In the genomic region with DNA sequence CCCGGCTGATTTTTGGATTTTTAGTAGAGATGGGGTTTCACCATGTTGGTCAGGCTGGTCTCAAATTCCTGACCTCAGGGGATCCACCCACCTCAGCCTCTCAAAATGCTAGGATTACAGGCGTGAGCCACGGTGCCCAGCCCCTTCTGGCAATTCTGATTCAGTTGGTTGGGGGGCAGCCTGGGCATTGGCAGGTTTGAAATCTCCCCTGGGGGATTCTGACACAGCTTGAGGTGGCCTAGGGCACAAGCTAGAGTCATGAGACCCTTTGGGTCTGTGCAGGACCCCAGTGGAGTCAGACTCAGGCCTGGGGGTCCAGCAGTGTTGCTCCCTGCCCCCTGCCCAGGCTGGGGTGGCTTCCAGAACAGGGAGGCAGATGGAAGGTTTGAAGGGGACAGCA, we compare ENCODE assay signal across 18 cellular contexts.
"Had no signal": no experiment of that assay in that cellular context is flagged by ENCODE, and none has a peak within 500 bp of the region (broad histone marks: within the 10 kb centered on the region; RNA-seq: fewer than 3 reads in every experiment).

No MANE protein-coding gene starts in this region.

- H3K27me3 ChIP-seq: breast epithelium, right lobe of liver, tibial nerve had no signal

- H3K9ac ChIP-seq: parathyroid adenoma had no signal

- H3K9me3 ChIP-seq: breast epithelium, right lobe of liver, tibial nerve had no signal

- H3K4me3 ChIP-seq: breast epithelium, lung, right lobe of liver, tibial nerve had no signal

- H3K4me1 ChIP-seq: breast epithelium, parathyroid adenoma, right lobe of liver, tibial nerve had no signal

- H2AFZ ChIP-seq: parathyroid adenoma had no signal

- ATAC-seq: activated CD4-positive, alpha-beta T cell treated with anti-CD3 and anti-CD28 coated beads for 36 hours; activated naive CD4-positive, alpha-beta T cell treated with anti-CD3 and anti-CD28 coated beads, Interleukin-2, amount 50 U/mL, for 72 hours; activated T-helper 17 cell treated with anti-CD3 and anti-CD28 coated beads, Interleukin-2, amount 50 U/mL, for 72 hours; naive thymus-derived CD4-positive, alpha-beta T cell; right lobe of liver; stimulated activated effector memory CD8-positive, alpha-beta T cell treated with anti-CD3 and anti-CD28 coated beads, Interleukin-12 subunit alpha, Interleukin-12 subunit beta, amount 100 ng/mL, for 72 hours; stimulated activated naive CD8-positive, alpha-beta T cell treated with anti-CD3 and anti-CD28 coated beads, Interleukin-15, amount 100 ng/mL, for 72 hours had no signal

- H3K79me2 ChIP-seq: parathyroid adenoma had no signal

- H3K36me3 ChIP-seq: breast epithelium, right lobe of liver, tibial nerve had no signal

- H3K27ac ChIP-seq: breast epithelium, parathyroid adenoma, right lobe of liver, tibial nerve, VCaP had no signal

- DNase-seq: activated CD4-positive, alpha-beta T cell treated with anti-CD3 and anti-CD28 coated beads for 36 hours; activated CD4-positive, alpha-beta T cell treated with anti-CD3 and anti-CD28 coated beads, Interleukin-2, amount 50 U/mL, for 48 hours; effector CD4-positive, alpha-beta T cell; erythroblast; foreskin fibroblast; naive thymus-derived CD4-positive, alpha-beta T cell; small intestine; stimulated activated CD4-positive, alpha-beta T cell treated with anti-CD3 and anti-CD28 coated beads, Interleukin-2, amount 100 ng/mL, for 24 hours; stimulated activated naive CD8-positive, alpha-beta T cell treated with anti-CD3 and anti-CD28 coated beads, Interleukin-15, amount 100 ng/mL, for 72 hours had no signal
